In genomic region chr17:82287849-82288601, GRCh38 we compare ENCODE assay signal across 8 cellular contexts. TPM values are rescaled to one million over a fixed set of nuclear protein-coding genes. Genes with fewer than 3 reads are reported as not detected.
DNase-seq lines count a peak whose midpoint lies in the region; ATAC-seq and TF ChIP-seq lines count a peak whose summit lies in the region.

No MANE protein-coding gene starts in this region.

- no peak overlapping the region for H3K27ac ChIP-seq in naive thymus-derived CD4-positive, alpha-beta T cell (ENCODE audit: low read depth, low read length)

- TF ChIP-seq CTCF in Caco-2 (IDR thresholded peaks at IDR 0.05; ENCODE audit: insufficient read depth in 1 of 2, low read depth in 1 of 2, low read length in 1 of 2, severe bottlenecking in 1 of 2, unreplicated experiment in 1 of 2) = no peak
- no peak for TF ChIP-seq CTCF in cardiac fibroblast (IDR thresholded peaks at IDR 0.05; ENCODE audit: low read depth, low read length)
- no peak for TF ChIP-seq CTCF in glutamatergic neuron (IDR thresholded peaks at IDR 0.05; ENCODE audit: partially characterized antibody, unreplicated experiment)

- H3K4me3 Mint-ChIP-seq in Caco-2 (ENCODE audit: unreplicated experiment) (peak overlapping the region; percentile 44), immature natural killer cell (no peak overlapping the region), glutamatergic neuron (ENCODE audit: unreplicated experiment) (no peak overlapping the region)
- peak overlapping the region in 1 of 10 donors; percentile 42 for H3K4me3 Mint-ChIP-seq in naive thymus-derived CD4-positive, alpha-beta T cell
- H3K4me3 Mint-ChIP-seq in activated T-cell treated with anti-CD3 and anti-CD28 coated beads, Interleukin-2, amount 50 U/mL, for 72 hours = peak overlapping the region in 1 of 2 donors; percentile 3

- no TSS peak for BruUV-seq in Caco-2 (replicated peaks; lab: Mats Ljungman, UMichigan)

- H3K4me1 ChIP-seq in Caco-2 = peaks cover 36% of the 10 kb centered on the region
- H3K4me1 ChIP-seq in naive thymus-derived CD4-positive, alpha-beta T cell (ENCODE audit: control insufficient read depth in 2 of 2, insufficient read depth in 2 of 2, low read length in 2 of 2) = peaks cover 4 to 7% of the 10 kb centered on the region in 2 donors

- intact Hi-C loops in Caco-2 (cut with micrococcal nuclease; ENCODE audit: unreplicated experiment) = loop anchor here (2.0 kb wide), 1 partner anchor 15 kb away; the partner anchor contains the start of gene CSNK1D
- intact Hi-C loops in naive thymus-derived CD4-positive, alpha-beta T cell (cut with micrococcal nuclease) = loop anchor here in 1 of 2 donors (1.0 kb wide), 1 partner anchor 15 kb away; the partner anchor contains the start of gene CSNK1D

- H3K9me3 ChIP-seq in Caco-2 = no peaks in the 10 kb centered on the region
- H3K9me3 ChIP-seq in naive thymus-derived CD4-positive, alpha-beta T cell (ENCODE audit: control insufficient read depth in 2 of 3, low read length in 3 of 3) = no peaks in the 10 kb centered on the region

- H3K27ac Mint-ChIP-seq in Caco-2 (ENCODE audit: unreplicated experiment) = peak overlapping the region; percentile 74
- peak overlapping the region in 5 of 9 donors; percentile 8 to 67 (median 38) for H3K27ac Mint-ChIP-seq in naive thymus-derived CD4-positive, alpha-beta T cell
- peak overlapping the region in 1 of 6 donors; percentile 50 for H3K27ac Mint-ChIP-seq in immature natural killer cell
- no peak overlapping the region for H3K27ac Mint-ChIP-seq in glutamatergic neuron (ENCODE audit: unreplicated experiment)
- H3K27ac Mint-ChIP-seq in activated T-cell treated with anti-CD3 and anti-CD28 coated beads, Interleukin-2, amount 50 U/mL, for 72 hours = no peak overlapping the region

- H3K27me3 Mint-ChIP-seq in Caco-2 (ENCODE audit: insufficient read depth, unreplicated experiment) = no peaks in the 10 kb centered on the region
- no peaks in the 10 kb centered on the region for H3K27me3 Mint-ChIP-seq in naive thymus-derived CD4-positive, alpha-beta T cell
- peaks cover 7 to 9% (median 8%) of the 10 kb centered on the region in 3 donors for H3K27me3 Mint-ChIP-seq in immature natural killer cell (ENCODE audit: low read depth in 3 of 3)
- peaks cover 3% of the 10 kb centered on the region for H3K27me3 Mint-ChIP-seq in glutamatergic neuron (ENCODE audit: unreplicated experiment)
- H3K27me3 Mint-ChIP-seq in activated T-cell treated with anti-CD3 and anti-CD28 coated beads, Interleukin-2, amount 50 U/mL, for 72 hours (ENCODE audit: low read depth) = no peaks in the 10 kb centered on the region

- no peaks in the 10 kb centered on the region for H3K9me3 Mint-ChIP-seq in Caco-2 (ENCODE audit: unreplicated experiment)
- H3K9me3 Mint-ChIP-seq in naive thymus-derived CD4-positive, alpha-beta T cell = no peaks in the 10 kb centered on the region
- no peaks in the 10 kb centered on the region for H3K9me3 Mint-ChIP-seq in immature natural killer cell
- no peaks in the 10 kb centered on the region for H3K9me3 Mint-ChIP-seq in glutamatergic neuron (ENCODE audit: unreplicated experiment)
- no peaks in the 10 kb centered on the region for H3K9me3 Mint-ChIP-seq in activated T-cell treated with anti-CD3 and anti-CD28 coated beads, Interleukin-2, amount 50 U/mL, for 72 hours

- no peak for ATAC-seq in naive thymus-derived CD4-positive, alpha-beta T cell
- no peak for ATAC-seq in activated T-cell treated with anti-CD3 and anti-CD28 coated beads, Interleukin-2, amount 50 U/mL, for 72 hours (replicated peaks in 1 of 2)

- DNase-seq in Caco-2 (peak; percentile 70 to 86), NCI-H146 treated with DMSO at 0.1 percent for 48 hours (lab: John Stamatoyannopoulos, UW; ENCODE audit: unreplicated experiment) (peak; percentile 21), cardiac fibroblast (ENCODE audit: low read depth in 2 of 2) (peak; percentile 87 to 99), immature natural killer cell (no peak), glutamatergic neuron (no peak)
- DNase-seq in naive thymus-derived CD4-positive, alpha-beta T cell = no peak
- DNase-seq in activated CD4-positive, alpha-beta T cell treated with anti-CD3 and anti-CD28 coated beads, Interleukin-2, amount 50 U/mL, for 4 hours = no peak
- no peak for DNase-seq in activated T-cell treated with anti-CD3 and anti-CD28 coated beads, Interleukin-2, amount 50 U/mL, for 72 hours

- POLR2A ChIA-PET in Caco-2 (lab: Charles Lee) = no interaction called here
- POLR2A ChIA-PET in naive thymus-derived CD4-positive, alpha-beta T cell (lab: Charles Lee) = no interaction called here

- H3K4me1 Mint-ChIP-seq in Caco-2 (ENCODE audit: low read depth, unreplicated experiment) = peaks cover 37% of the 10 kb centered on the region
- H3K4me1 Mint-ChIP-seq in naive thymus-derived CD4-positive, alpha-beta T cell = peaks cover 4 to 20% (median 12%) of the 10 kb centered on the region in 7 donors
- peaks cover 12 to 14% of the 10 kb centered on the region in 2 donors for H3K4me1 Mint-ChIP-seq in immature natural killer cell
- H3K4me1 Mint-ChIP-seq in glutamatergic neuron (ENCODE audit: low read depth, unreplicated experiment) = peaks cover 3% of the 10 kb centered on the region
- peaks cover 46% of the 10 kb centered on the region for H3K4me1 Mint-ChIP-seq in activated T-cell treated with anti-CD3 and anti-CD28 coated beads, Interleukin-2, amount 50 U/mL, for 72 hours (ENCODE audit: low read depth)

- peaks cover 14% of the 10 kb centered on the region for H3K36me3 Mint-ChIP-seq in Caco-2 (ENCODE audit: insufficient read depth, unreplicated experiment)
- no peaks in the 10 kb centered on the region for H3K36me3 Mint-ChIP-seq in naive thymus-derived CD4-positive, alpha-beta T cell
- H3K36me3 Mint-ChIP-seq in immature natural killer cell = no peaks in the 10 kb centered on the region
- H3K36me3 Mint-ChIP-seq in glutamatergic neuron (ENCODE audit: unreplicated experiment) = no peaks in the 10 kb centered on the region
- no peaks in the 10 kb centered on the region for H3K36me3 Mint-ChIP-seq in activated T-cell treated with anti-CD3 and anti-CD28 coated beads, Interleukin-2, amount 50 U/mL, for 72 hours (ENCODE audit: insufficient read depth in 2 of 2)

- no peaks in the 10 kb centered on the region for H3K36me3 ChIP-seq in Caco-2 (ENCODE audit: control insufficient read depth, insufficient read depth, low read length)
- H3K36me3 ChIP-seq in naive thymus-derived CD4-positive, alpha-beta T cell (ENCODE audit: control insufficient read depth in 2 of 3, insufficient read depth in 3 of 3, low read length in 3 of 3) = no peaks in the 10 kb centered on the region

- no peaks in the 10 kb centered on the region for H3K27me3 ChIP-seq in Caco-2 (replicated peaks; ENCODE audit: control insufficient read depth, insufficient read depth, low read length)
- no peaks in the 10 kb centered on the region for H3K27me3 ChIP-seq in naive thymus-derived CD4-positive, alpha-beta T cell (ENCODE audit: control insufficient read depth in 2 of 2, insufficient read depth in 2 of 2, low read length in 2 of 2)

- no peak overlapping the region for H3K4me3 ChIP-seq in Caco-2 (ENCODE audit: low read depth, low read length)
- no peak overlapping the region for H3K4me3 ChIP-seq in cardiac fibroblast (replicated peaks in 1 of 2; ENCODE audit: low read depth in 2 of 2, low read length in 2 of 2)
- H3K4me3 ChIP-seq in naive thymus-derived CD4-positive, alpha-beta T cell (ENCODE audit: low read length) = no peak overlapping the region

- CTCF ChIA-PET in Caco-2 (lab: Charles Lee) = no interaction called here
- CTCF ChIA-PET in naive thymus-derived CD4-positive, alpha-beta T cell (lab: Charles Lee) = no interaction called here

RNA-seq across cellular contexts. Expression of gene CSNK1D, which starts 14.5 kb away (rescaled TPM):
- total RNA-seq in Caco-2 (2022) = 196 TPM in 2 replicates
- total RNA-seq in naive thymus-derived CD4-positive, alpha-beta T cell = 100 to 1,000 TPM; 144 to 249 (median 176) TPM
- polyA plus RNA-seq in naive thymus-derived CD4-positive, alpha-beta T cell = 10 to 100 TPM; 46.1 to 81.3 TPM
- 100 to 1,000 TPM in 1 of 3 donors, 10 to 100 TPM in 2; 48.9 to 130 (median 55.9) TPM for polyA plus RNA-seq in immature natural killer cell
- total RNA-seq in glutamatergic neuron (ENCODE audit: unreplicated experiment) = 211 TPM
- total RNA-seq in activated T-cell treated with anti-CD3 and anti-CD28 coated beads, Interleukin-2, amount 50 U/mL, for 72 hours = 100 to 1,000 TPM; 166 to 170 TPM

RNA-seq across cellular contexts. Expression of gene CD7, which starts 29.4 kb away (rescaled TPM):
- 0.37 and 0.93 TPM in 2 replicates for total RNA-seq in Caco-2 (2022)
- total RNA-seq in naive thymus-derived CD4-positive, alpha-beta T cell = 100 to 1,000 TPM in 3 of 5 experiments, 10 to 100 TPM in 2; 61.9 to 390 (median 165) TPM
- 100 to 1,000 TPM; 169 to 183 TPM for polyA plus RNA-seq in naive thymus-derived CD4-positive, alpha-beta T cell
- 100 to 1,000 TPM; 278 to 589 (median 370) TPM for polyA plus RNA-seq in immature natural killer cell
- 0.27 TPM for total RNA-seq in glutamatergic neuron (ENCODE audit: unreplicated experiment)
- 1,000 to 10,000 TPM in 1 of 2 donors, 100 to 1,000 TPM in 1; 845 to 1,007 TPM for total RNA-seq in activated T-cell treated with anti-CD3 and anti-CD28 coated beads, Interleukin-2, amount 50 U/mL, for 72 hours

RNA-seq across cellular contexts. Expression of gene SECTM1, which starts 45.5 kb away (rescaled TPM):
- 0.37 and 0.75 TPM in 2 replicates for total RNA-seq in Caco-2 (2022)
- total RNA-seq in naive thymus-derived CD4-positive, alpha-beta T cell = 10 to 100 TPM in 2 of 5 experiments, 1 to 10 TPM in 3; 2.3 to 32.4 (median 5.1) TPM
- polyA plus RNA-seq in naive thymus-derived CD4-positive, alpha-beta T cell = 1 to 10 TPM; 1.5 to 3.2 TPM
- polyA plus RNA-seq in immature natural killer cell = 1 to 10 TPM in 2 of 3 donors, not detected in 1; 2.7 to 3.6 TPM
- 0.29 TPM for total RNA-seq in glutamatergic neuron (ENCODE audit: unreplicated experiment)
- total RNA-seq in activated T-cell treated with anti-CD3 and anti-CD28 coated beads, Interleukin-2, amount 50 U/mL, for 72 hours = 10 to 100 TPM in 1 of 2 donors, 1 to 10 TPM in 1; 3.3 to 12.6 TPM

RNA-seq across cellular contexts. Expression of gene SLC16A3, which starts 59.2 kb away (rescaled TPM):
- 13.1 and 13.7 TPM in 2 replicates for total RNA-seq in Caco-2 (2022)
- total RNA-seq in naive thymus-derived CD4-positive, alpha-beta T cell = 100 to 1,000 TPM in 2 of 5 experiments, 10 to 100 TPM in 3; 14.6 to 264 (median 67.0) TPM
- 1 to 10 TPM; 1.4 to 1.9 TPM for polyA plus RNA-seq in naive thymus-derived CD4-positive, alpha-beta T cell
- polyA plus RNA-seq in immature natural killer cell = 10 to 100 TPM in 1 of 3 donors, 1 to 10 TPM in 2; 5.8 to 12.2 (median 6.8) TPM
- 15.6 TPM for total RNA-seq in glutamatergic neuron (ENCODE audit: unreplicated experiment)
- total RNA-seq in activated T-cell treated with anti-CD3 and anti-CD28 coated beads, Interleukin-2, amount 50 U/mL, for 72 hours = 10 to 100 TPM; 42.8 to 74.5 TPM

Comparison
In these comparisons a context has a peak if more than half of its experiments do, and no peak if none do; other contexts are left out.
1. DNase-seq: peak in Caco-2 (2 of 2), NCI-H146 treated with DMSO at 0.1 percent for 48 hours (single experiment) and cardiac fibroblast (2 of 2); none in naive thymus-derived CD4-positive, alpha-beta T cell (0 of 9), immature natural killer cell (0 of 3), glutamatergic neuron (single experiment), activated CD4-positive, alpha-beta T cell treated with anti-CD3 and anti-CD28 coated beads, Interleukin-2, amount 50 U/mL, for 4 hours (0 of 2) and activated T-cell treated with anti-CD3 and anti-CD28 coated beads, Interleukin-2, amount 50 U/mL, for 72 hours (0 of 2).
2. H3K27ac Mint-ChIP-seq: peak in Caco-2 (single experiment) and naive thymus-derived CD4-positive, alpha-beta T cell (5 of 9); none in glutamatergic neuron (single experiment) and activated T-cell treated with anti-CD3 and anti-CD28 coated beads, Interleukin-2, amount 50 U/mL, for 72 hours (single experiment).
3. RNA of gene CD7, which starts 29.4 kb away (total RNA-seq): 845 to 1,007 TPM in activated T-cell treated with anti-CD3 and anti-CD28 coated beads, Interleukin-2, amount 50 U/mL, for 72 hours and 61.9 to 390 TPM in naive thymus-derived CD4-positive, alpha-beta T cell; 0.37 to 0.93 TPM in Caco-2 and 0.27 TPM in glutamatergic neuron (single experiment); every median in the first group is over 10 times any median in the second.